15 cellular contexts compared by ENCODE assay signal in genomic region chr14:45246633-45247173, GRCh38. TPM values are rescaled to one million over a fixed set of nuclear protein-coding genes. Genes with fewer than 3 reads are reported as not detected.
A peak's percentile ranks its signal among the peaks of the same experiment; 100 is the strongest.
DNase-seq lines count a peak whose midpoint lies in the region; ATAC-seq and TF ChIP-seq lines count a peak whose summit lies in the region.
"Had no signal": no experiment of that assay in that cellular context is flagged by ENCODE, and none has a peak within 500 bp of the region (broad histone marks: within the 10 kb centered on the region; RNA-seq: fewer than 3 reads in every experiment).

No MANE protein-coding gene starts in this region.

- H3K27me3 ChIP-seq in cardiac muscle cell (no peaks in the 10 kb centered on the region), right atrium auricular region (no peaks in the 10 kb centered on the region)
- H3K27me3 ChIP-seq: colonic mucosa had no signal

- POLR2A ChIA-PET in activated CD8-positive, alpha-beta T cell treated with anti-CD3 and anti-CD28 coated beads for 36 hours (lab: Charles Lee), result interaction anchor here (0.6 to 0.7 kb wide), 2 partner anchors 35 to 96 kb away, joined by 3 to 4 read pairs; no protein-coding TSS in a partner anchor

- peak; percentile 35 for ATAC-seq in HG02759 (IDR thresholded peaks at IDR 0.05; ENCODE audit: unreplicated experiment)
- peak; percentile 76 for ATAC-seq in activated CD8-positive, alpha-beta T cell treated with anti-CD3 and anti-CD28 coated beads for 36 hours
- ATAC-seq in stimulated activated naive CD8-positive, alpha-beta T cell treated with anti-CD3 and anti-CD28 coated beads, Interleukin-15, amount 100 ng/mL, for 72 hours, result peak; percentile 80
- ATAC-seq: left colon had no signal

- H3K4me1 Mint-ChIP-seq in activated CD8-positive, alpha-beta T cell treated with anti-CD3 and anti-CD28 coated beads for 36 hours (ENCODE audit: low read depth), result peaks cover 15% of the 10 kb centered on the region
- peaks cover 16% of the 10 kb centered on the region for H3K4me1 Mint-ChIP-seq in stimulated activated naive CD8-positive, alpha-beta T cell treated with anti-CD3 and anti-CD28 coated beads, Interleukin-15, amount 100 ng/mL, for 72 hours

- no peaks in the 10 kb centered on the region for H3K36me3 ChIP-seq in cardiac muscle cell
- no peaks in the 10 kb centered on the region for H3K36me3 ChIP-seq in right atrium auricular region
- H3K36me3 ChIP-seq: colonic mucosa had no signal

- H3K27ac ChIP-seq in cardiac muscle cell, result peak overlapping the region; percentile 33
- H3K27ac ChIP-seq in right atrium auricular region, result no peak overlapping the region
- H3K27ac ChIP-seq: colonic mucosa, SK-N-MC had no signal

- peaks cover 20% of the 10 kb centered on the region for H3K36me3 Mint-ChIP-seq in activated CD8-positive, alpha-beta T cell treated with anti-CD3 and anti-CD28 coated beads for 36 hours (ENCODE audit: low read depth)

- peaks cover 16% of the 10 kb centered on the region for H3K4me1 ChIP-seq in cardiac muscle cell (ENCODE audit: low read depth)
- H3K4me1 ChIP-seq in right atrium auricular region, result peaks cover 0 to 4% of the 10 kb centered on the region in 2 donors
- H3K4me1 ChIP-seq: colonic mucosa had no signal

- no peak for TF ChIP-seq CTCF in cardiac muscle cell (IDR thresholded peaks at IDR 0.05; ENCODE audit: low read depth, low read length)
- no peak for TF ChIP-seq CTCF in right atrium auricular region (IDR thresholded peaks at IDR 0.05)
- no peak for TF ChIP-seq CTCF in activated CD8-positive, alpha-beta T cell treated with anti-CD3 and anti-CD28 coated beads for 36 hours (IDR thresholded peaks at IDR 0.05)

- H3K9me3 Mint-ChIP-seq in activated CD8-positive, alpha-beta T cell treated with anti-CD3 and anti-CD28 coated beads for 36 hours, result no peaks in the 10 kb centered on the region
- H3K9me3 Mint-ChIP-seq in stimulated activated naive CD8-positive, alpha-beta T cell treated with anti-CD3 and anti-CD28 coated beads, Interleukin-15, amount 100 ng/mL, for 72 hours, result no peaks in the 10 kb centered on the region

- no peak overlapping the region for H3K4me3 Mint-ChIP-seq in activated CD8-positive, alpha-beta T cell treated with anti-CD3 and anti-CD28 coated beads for 36 hours
- H3K4me3 Mint-ChIP-seq in stimulated activated naive CD8-positive, alpha-beta T cell treated with anti-CD3 and anti-CD28 coated beads, Interleukin-15, amount 100 ng/mL, for 72 hours, result no peak overlapping the region

- intact Hi-C loops in activated CD8-positive, alpha-beta T cell treated with anti-CD3 and anti-CD28 coated beads for 36 hours (cut with micrococcal nuclease), result no loop called here

- no peak overlapping the region for H3K27ac Mint-ChIP-seq in activated CD8-positive, alpha-beta T cell treated with anti-CD3 and anti-CD28 coated beads for 36 hours
- no peak overlapping the region for H3K27ac Mint-ChIP-seq in stimulated activated naive CD8-positive, alpha-beta T cell treated with anti-CD3 and anti-CD28 coated beads, Interleukin-15, amount 100 ng/mL, for 72 hours

- DNase-seq in cardiac muscle cell (ENCODE audit: low read depth in 1 of 2, low spot score in 1 of 2), result no peak
- no peak for DNase-seq in right atrium auricular region (ENCODE audit: low spot score)
- DNase-seq in activated CD8-positive, alpha-beta T cell treated with anti-CD3 and anti-CD28 coated beads for 36 hours, result no peak
- no peak for DNase-seq in stimulated activated naive CD8-positive, alpha-beta T cell treated with anti-CD3 and anti-CD28 coated beads, Interleukin-15, amount 100 ng/mL, for 72 hours
- no peak for DNase-seq in NCI-H187 treated with DMSO at 0.1 percent for 48 hours (lab: John Stamatoyannopoulos, UW)
- DNase-seq in NOMO-1 treated with DMSO at 0.1 percent for 48 hours (lab: John Stamatoyannopoulos, UW; ENCODE audit: unreplicated experiment), result no peak
- DNase-seq in NCI-H1105 treated with DMSO at 0.1 percent for 48 hours (lab: John Stamatoyannopoulos, UW), result no peak
- DNase-seq: amniotic stem cell, colonic mucosa, DMS 273 treated with DMSO at 0.1 percent for 48 hours, left colon, NCI-H2227 treated with DMSO at 0.1 percent for 48 hours, retina had no signal

- no peaks in the 10 kb centered on the region for H3K9me3 ChIP-seq in cardiac muscle cell (ENCODE audit: low read depth)
- H3K9me3 ChIP-seq in right atrium auricular region, result no peaks in the 10 kb centered on the region
- H3K9me3 ChIP-seq: colonic mucosa had no signal

- H3K4me3 ChIP-seq in cardiac muscle cell, result no peak overlapping the region
- H3K4me3 ChIP-seq in right atrium auricular region, result no peak overlapping the region
- H3K4me3 ChIP-seq: colonic mucosa, SK-N-MC had no signal

- CTCF ChIA-PET in activated CD8-positive, alpha-beta T cell treated with anti-CD3 and anti-CD28 coated beads for 36 hours (lab: Charles Lee), result no interaction called here

- no peaks in the 10 kb centered on the region for H3K27me3 Mint-ChIP-seq in activated CD8-positive, alpha-beta T cell treated with anti-CD3 and anti-CD28 coated beads for 36 hours
- no peaks in the 10 kb centered on the region for H3K27me3 Mint-ChIP-seq in stimulated activated naive CD8-positive, alpha-beta T cell treated with anti-CD3 and anti-CD28 coated beads, Interleukin-15, amount 100 ng/mL, for 72 hours

RNA-seq across cellular contexts. Expression of gene MIS18BP1, which starts 6.3 kb away (rescaled TPM):
- 6.2 and 34.8 TPM in 2 replicates for total RNA-seq in cardiac muscle cell
- 11.8 and 42.2 TPM in 2 replicates for polyA plus RNA-seq in cardiac muscle cell
- 10 to 100 TPM in 1 of 2 donors, 1 to 10 TPM in 1; 6.1 to 10.4 TPM for total RNA-seq in right atrium auricular region
- total RNA-seq in activated CD8-positive, alpha-beta T cell treated with anti-CD3 and anti-CD28 coated beads for 36 hours, result 10 to 100 TPM; 51.0 to 55.8 TPM
